ENCODE assay signal across 2 cellular contexts in the genomic region with DNA sequence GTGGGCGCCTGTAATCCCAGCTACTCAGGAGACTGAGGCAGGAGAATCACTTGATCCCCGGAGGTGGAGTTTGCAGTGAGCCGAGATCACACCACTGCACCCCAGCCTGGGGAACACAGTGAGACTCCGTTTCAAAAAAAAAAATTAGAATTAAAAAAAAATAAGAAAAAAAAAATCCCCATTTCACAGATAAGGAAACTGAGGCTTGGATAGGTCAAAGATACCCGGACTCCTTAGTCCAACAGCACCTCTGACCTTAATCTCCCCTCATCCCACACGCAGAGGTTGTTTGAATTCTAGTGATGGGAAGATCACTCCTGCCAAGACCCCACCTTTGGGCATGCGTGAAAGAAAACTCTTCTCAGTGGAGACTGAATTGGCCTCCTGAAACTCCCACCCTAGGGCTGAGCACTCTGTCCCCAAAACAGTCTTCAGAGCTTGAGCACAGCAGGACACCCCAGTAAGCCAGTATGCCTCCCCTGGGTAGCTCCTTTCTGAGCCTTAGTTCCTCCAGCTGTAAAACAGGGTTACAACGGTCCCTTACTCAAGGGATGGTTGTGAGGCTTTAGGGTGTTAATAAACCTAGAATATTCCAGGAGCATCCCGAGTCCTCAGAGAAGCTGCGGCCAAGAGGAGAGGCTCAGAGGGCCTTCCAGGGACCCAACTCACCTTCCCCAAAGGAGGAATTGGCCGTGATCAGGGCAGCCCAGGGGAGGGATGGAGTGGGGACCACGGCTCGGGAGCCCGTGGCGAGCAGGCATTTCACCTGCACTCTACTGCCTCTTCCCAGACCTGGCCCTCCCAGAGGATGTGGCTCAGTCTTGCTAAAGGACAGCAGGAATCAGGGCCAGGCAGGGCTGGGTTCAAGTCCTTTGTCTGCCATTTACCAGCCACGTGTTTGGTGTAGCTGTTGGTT.
TF ChIP-seq lines count a peak whose summit lies in the region.

No MANE protein-coding gene starts in this region.

TF ChIP-seq in IMR-90, 13 proteins besides CTCF, POLR2A, EP300 and RAD21:
- TF ChIP-seq RFX5 (IDR thresholded peaks at IDR 0.05; ENCODE audit: low read depth, low read length) (no peak), NFE2L2 (IDR thresholded peaks at IDR 0.05; ENCODE audit: low read depth, low read length) (no peak), RCOR1 (IDR thresholded peaks at IDR 0.05; ENCODE audit: insufficient replicate concordance, low read length) (no peak), MAFK (IDR thresholded peaks at IDR 0.05; ENCODE audit: low read depth, low read length) (no peak), CHD1 (IDR thresholded peaks at IDR 0.05; ENCODE audit: low read depth, low read length) (no peak), MAZ (IDR thresholded peaks at IDR 0.05; ENCODE audit: borderline replicate concordance, low read depth, low read length) (no peak)
- TF ChIP-seq, protein P1, sequence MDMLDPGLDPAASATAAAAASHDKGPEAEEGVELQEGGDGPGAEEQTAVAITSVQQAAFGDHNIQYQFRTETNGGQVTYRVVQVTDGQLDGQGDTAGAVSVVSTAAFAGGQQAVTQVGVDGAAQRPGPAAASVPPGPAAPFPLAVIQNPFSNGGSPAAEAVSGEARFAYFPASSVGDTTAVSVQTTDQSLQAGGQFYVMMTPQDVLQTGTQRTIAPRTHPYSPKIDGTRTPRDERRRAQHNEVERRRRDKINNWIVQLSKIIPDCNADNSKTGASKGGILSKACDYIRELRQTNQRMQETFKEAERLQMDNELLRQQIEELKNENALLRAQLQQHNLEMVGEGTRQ (IDR thresholded peaks at IDR 0.05; ENCODE audit: low read depth, low read length) = no peak
- TF ChIP-seq, protein P2, sequence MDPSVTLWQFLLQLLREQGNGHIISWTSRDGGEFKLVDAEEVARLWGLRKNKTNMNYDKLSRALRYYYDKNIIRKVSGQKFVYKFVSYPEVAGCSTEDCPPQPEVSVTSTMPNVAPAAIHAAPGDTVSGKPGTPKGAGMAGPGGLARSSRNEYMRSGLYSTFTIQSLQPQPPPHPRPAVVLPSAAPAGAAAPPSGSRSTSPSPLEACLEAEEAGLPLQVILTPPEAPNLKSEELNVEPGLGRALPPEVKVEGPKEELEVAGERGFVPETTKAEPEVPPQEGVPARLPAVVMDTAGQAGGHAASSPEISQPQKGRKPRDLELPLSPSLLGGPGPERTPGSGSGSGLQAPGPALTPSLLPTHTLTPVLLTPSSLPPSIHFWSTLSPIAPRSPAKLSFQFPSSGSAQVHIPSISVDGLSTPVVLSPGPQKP (IDR thresholded peaks at IDR 0.05; ENCODE audit: borderline replicate concordance, low read depth, low read length) = no peak
TF ChIP-seq in IMR-90: peak in this region for 0.

TF ChIP-seq in H1, 55 proteins besides CTCF, POLR2A, EP300 and RAD21:
- TF ChIP-seq SUZ12 (IDR thresholded peaks at IDR 0.05; ENCODE audit: low read length) (0 out of 2 replicates have a peak, but pooled peaks have one; percentile 29), HDAC2 (IDR thresholded peaks at IDR 0.05; ENCODE audit: borderline replicate concordance in 1 of 2, low read depth in 2 of 2, low read length in 2 of 2) (no peak)
